In the genomic region with DNA sequence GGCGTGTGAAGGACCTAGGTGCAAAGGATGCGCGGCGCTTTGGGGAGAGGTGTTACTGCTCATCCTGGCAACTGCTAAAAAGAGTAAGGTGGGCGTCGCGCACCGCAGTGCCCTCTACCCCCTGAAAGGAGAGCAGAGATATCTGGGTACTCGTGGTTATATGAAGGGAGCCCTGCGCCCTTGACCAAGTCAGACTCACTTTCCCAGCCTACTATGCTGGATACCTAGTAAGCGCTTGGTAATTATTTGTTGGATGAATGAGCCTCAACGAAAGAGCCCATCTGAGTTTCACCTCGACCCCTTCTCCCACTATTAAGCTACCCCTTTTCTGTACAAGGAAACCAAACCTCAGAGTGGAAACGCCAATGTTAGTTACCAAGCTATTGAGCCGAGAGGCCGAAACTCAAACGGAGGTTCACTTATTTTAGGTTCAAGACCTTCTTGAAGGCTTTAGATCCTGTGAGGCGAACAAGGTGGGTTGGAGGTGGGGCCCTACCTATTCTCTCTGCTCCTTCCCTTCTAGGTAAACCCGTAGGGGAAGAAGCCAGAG, we compare ENCODE assay signal across 28 cellular contexts. TPM values are rescaled to one million over a fixed set of nuclear protein-coding genes. Genes with fewer than 3 reads are reported as not detected.
DNase-seq lines count a peak whose midpoint lies in the region; ATAC-seq, FAIRE-seq and TF ChIP-seq lines count a peak whose summit lies in the region.
"Had no signal": no experiment of that assay in that cellular context is flagged by ENCODE, and none has a peak within 500 bp of the region (broad histone marks: within the 10 kb centered on the region; RNA-seq: fewer than 3 reads in every experiment).

No MANE protein-coding gene starts in this region.

- intact Hi-C loops in natural killer cell (cut with micrococcal nuclease) (no loop called here), body of pancreas (cut with DNase I) (no loop called here)

- no peak overlapping the region for H3K9ac ChIP-seq in iPS-20b (ENCODE audit: low read depth, low read length)

- no peaks in the 10 kb centered on the region for H3K9me3 Mint-ChIP-seq in natural killer cell treated with Interleukin-12 subunit alpha and Interleukin-12 subunit beta and Interleukin-15 and Interleukin-18, amount 100 ng/mL, for 72 hours
- no peaks in the 10 kb centered on the region for H3K9me3 Mint-ChIP-seq in natural killer cell
- H3K9me3 Mint-ChIP-seq: stimulated activated effector memory CD8-positive, alpha-beta T cell treated with anti-CD3 and anti-CD28 coated beads, Interleukin-12 subunit alpha, Interleukin-12 subunit beta, amount 100 ng/mL, for 72 hours; T-helper 1 cell treated with Interleukin-12 subunit alpha and Interleukin-12 subunit beta and Interleukin-4 antibody, amounts not matched to agents 30 μg/mL and 1 μg/mL, for 36 hours had no signal

- DNase-seq in natural killer cell treated with Interleukin-12 subunit alpha and Interleukin-12 subunit beta and Interleukin-15 and Interleukin-18, amount 100 ng/mL, for 72 hours (ENCODE audit: low spot score) = peak; percentile 10
- DNase-seq in natural killer cell (no peak), bronchial epithelial cell (ENCODE audit: low read depth) (no peak), D721Med (ENCODE audit: insufficient read length, low spot score) (no peak), DMS79 treated with DMSO at 0.1 percent for 48 hours (lab: John Stamatoyannopoulos, UW) (no peak), body of pancreas (no peak)
- DNase-seq in activated CD8-positive, alpha-beta memory T cell treated with anti-CD3 and anti-CD28 coated beads for 24 hours = no peak
- DNase-seq: activated CD4-positive, alpha-beta T cell treated with anti-CD3 and anti-CD28 coated beads for 4 hours; activated naive CD4-positive, alpha-beta T cell treated with Interleukin-2 at 50 U/mL for 16 hours; activated T-cell treated with anti-CD3 and anti-CD28 coated beads, Interleukin-2, amount 50 U/mL, for 48 hours; C1 segment of cervical spinal cord; Caco-2; NCI-H1092; NCI-H187; NCI-H526; ovary; spleen; stimulated activated CD4-positive, alpha-beta T cell treated with anti-CD3 and anti-CD28 coated beads, Interleukin-2, amount 100 ng/mL, for 48 hours; substantia nigra had no signal

- H3K9me3 ChIP-seq in iPS-20b (ENCODE audit: insufficient read depth, low read depth, low read length) (peaks cover 8% of the 10 kb centered on the region; the same call in 1 of the 2 replicates), body of pancreas (no peaks in the 10 kb centered on the region)
- H3K9me3 ChIP-seq: Caco-2, gastroesophageal sphincter, SJSA1, spleen had no signal

- H3K27me3 Mint-ChIP-seq in natural killer cell treated with Interleukin-12 subunit alpha and Interleukin-12 subunit beta and Interleukin-15 and Interleukin-18, amount 100 ng/mL, for 72 hours = peaks cover 57 to 66% of the 10 kb centered on the region in 2 donors
- H3K27me3 Mint-ChIP-seq in natural killer cell (ENCODE audit: low read depth in 2 of 2) = peaks cover 72 to 84% of the 10 kb centered on the region in 2 donors

- H3K27ac ChIP-seq in iPS-20b (ENCODE audit: low read length) = no peak overlapping the region
- H3K27ac ChIP-seq in body of pancreas = no peak overlapping the region
- H3K27ac ChIP-seq: gastroesophageal sphincter, ovary, SJSA1, spleen had no signal

- no peaks in the 10 kb centered on the region for H3K36me3 Mint-ChIP-seq in natural killer cell treated with Interleukin-12 subunit alpha and Interleukin-12 subunit beta and Interleukin-15 and Interleukin-18, amount 100 ng/mL, for 72 hours
- H3K36me3 Mint-ChIP-seq in natural killer cell = no peaks in the 10 kb centered on the region
- H3K36me3 Mint-ChIP-seq: stimulated activated effector memory CD8-positive, alpha-beta T cell treated with anti-CD3 and anti-CD28 coated beads, Interleukin-12 subunit alpha, Interleukin-12 subunit beta, amount 100 ng/mL, for 72 hours had no signal

- peaks cover 16 to 17% of the 10 kb centered on the region in 2 donors for H3K4me1 Mint-ChIP-seq in natural killer cell treated with Interleukin-12 subunit alpha and Interleukin-12 subunit beta and Interleukin-15 and Interleukin-18, amount 100 ng/mL, for 72 hours (ENCODE audit: low read depth in 2 of 2)
- H3K4me1 Mint-ChIP-seq in natural killer cell = peaks cover 18 to 25% of the 10 kb centered on the region in 2 donors

- H3K36me3 ChIP-seq in bronchial epithelial cell (ENCODE audit: control insufficient read depth, insufficient read depth, low read length) (no peaks in the 10 kb centered on the region), iPS-20b (ENCODE audit: insufficient read depth, low read depth, low read length) (no peaks in the 10 kb centered on the region), body of pancreas (replicated peaks in 1 of 2; ENCODE audit: insufficient read depth in 1 of 2, low read depth in 2 of 2) (no peaks in the 10 kb centered on the region)
- H3K36me3 ChIP-seq: gastroesophageal sphincter, ovary, spleen had no signal

- no peak for TF ChIP-seq POLR2A in body of pancreas (IDR thresholded peaks at IDR 0.05)

- TF ChIP-seq CTCF in natural killer cell (IDR thresholded peaks at IDR 0.05) (no peak), bronchial epithelial cell (IDR thresholded peaks at IDR 0.05; ENCODE audit: insufficient read depth, low read length, severe bottlenecking) (no peak), D721Med (IDR thresholded peaks at IDR 0.05; ENCODE audit: insufficient read depth, missing control alignments) (no peak), body of pancreas (IDR thresholded peaks at IDR 0.05) (no peak)

- H3K4me3 ChIP-seq in bronchial epithelial cell (ENCODE audit: low read depth, low read length) = no peak overlapping the region
- peak overlapping the region; percentile 57; the same call in 1 of the 2 replicates for H3K4me3 ChIP-seq in iPS-20b (ENCODE audit: low read length)
- H3K4me3 ChIP-seq in body of pancreas = no peak overlapping the region
- H3K4me3 ChIP-seq: ovary, SJSA1 had no signal

- peak; percentile 32 for FAIRE-seq in bronchial epithelial cell (lab: Jason Lieb, UNC)
- no peak for FAIRE-seq in D721Med (lab: Jason Lieb, UNC)
- FAIRE-seq: colon, GM12892, RCC 7860 had no signal

- no peak overlapping the region for H3K4me3 Mint-ChIP-seq in natural killer cell treated with Interleukin-12 subunit alpha and Interleukin-12 subunit beta and Interleukin-15 and Interleukin-18, amount 100 ng/mL, for 72 hours
- no peak overlapping the region for H3K4me3 Mint-ChIP-seq in natural killer cell
- H3K4me3 Mint-ChIP-seq: T-helper 1 cell treated with Interleukin-12 subunit alpha and Interleukin-12 subunit beta and Interleukin-4 antibody, amounts not matched to agents 30 μg/mL and 1 μg/mL, for 36 hours had no signal

- WGBS in body of pancreas, 2 donors = 27 to 29% methylated on average over 19 of the region's 19 CpGs

- ATAC-seq in natural killer cell treated with Interleukin-12 subunit alpha and Interleukin-12 subunit beta and Interleukin-15 and Interleukin-18, amount 100 ng/mL, for 72 hours = no peak
- ATAC-seq in natural killer cell (no peak), body of pancreas (no peak)
- ATAC-seq: gastroesophageal sphincter; stimulated activated effector memory CD8-positive, alpha-beta T cell treated with anti-CD3 and anti-CD28 coated beads, Interleukin-12 subunit alpha, Interleukin-12 subunit beta, amount 100 ng/mL, for 72 hours had no signal

- H3K27ac Mint-ChIP-seq in natural killer cell treated with Interleukin-12 subunit alpha and Interleukin-12 subunit beta and Interleukin-15 and Interleukin-18, amount 100 ng/mL, for 72 hours = no peak overlapping the region
- no peak overlapping the region for H3K27ac Mint-ChIP-seq in natural killer cell
- H3K27ac Mint-ChIP-seq: stimulated activated effector memory CD8-positive, alpha-beta T cell treated with anti-CD3 and anti-CD28 coated beads, Interleukin-12 subunit alpha, Interleukin-12 subunit beta, amount 100 ng/mL, for 72 hours; T-helper 1 cell treated with Interleukin-12 subunit alpha and Interleukin-12 subunit beta and Interleukin-4 antibody, amounts not matched to agents 30 μg/mL and 1 μg/mL, for 36 hours had no signal

- peaks cover 66% of the 10 kb centered on the region for H3K27me3 ChIP-seq in bronchial epithelial cell (ENCODE audit: control insufficient read depth, insufficient read depth, low read length)
- peaks cover 100% of the 10 kb centered on the region for H3K27me3 ChIP-seq in iPS-20b (ENCODE audit: insufficient read depth, low read length)
- H3K27me3 ChIP-seq in body of pancreas = peaks cover 0 to 38% of the 10 kb centered on the region in 2 donors
- H3K27me3 ChIP-seq: ovary, SJSA1 had no signal

- H3K4me1 ChIP-seq in iPS-20b (ENCODE audit: insufficient read depth, low read length) = peaks cover 8% of the 10 kb centered on the region; the same call in 1 of the 2 replicates
- H3K4me1 ChIP-seq in body of pancreas = peaks cover 24% of the 10 kb centered on the region
- H3K4me1 ChIP-seq: Caco-2, SJSA1 had no signal

RNA-seq across cellular contexts. Expression of gene LHX6, which starts 8.0 kb away (rescaled TPM):
- not detected for total RNA-seq in natural killer cell treated with Interleukin-12 subunit alpha and Interleukin-12 subunit beta and Interleukin-15 and Interleukin-18, amount 100 ng/mL, for 72 hours
- not detected for total RNA-seq in natural killer cell
- 0.13 and 0.26 TPM in 2 replicates for total RNA-seq in bronchial epithelial cell
- 1 to 10 TPM in 1 of 2 donors, not detected in 1; 2.9 TPM for total RNA-seq in body of pancreas
- total RNA-seq: LHCN-M2 had no signal

RNA-seq across cellular contexts. Expression of gene RBM18, which starts 43.9 kb away (rescaled TPM):
- 10 to 100 TPM; 29.0 to 34.4 TPM for total RNA-seq in natural killer cell treated with Interleukin-12 subunit alpha and Interleukin-12 subunit beta and Interleukin-15 and Interleukin-18, amount 100 ng/mL, for 72 hours
- total RNA-seq in natural killer cell (10 to 100 TPM; 24.9 to 30.9 (median 29.7) TPM), bronchial epithelial cell (8.4 and 9.5 TPM in 2 replicates), body of pancreas (1 to 10 TPM; 4.6 to 5.4 TPM)

RNA-seq across cellular contexts. Expression of gene MRRF, which starts 43.9 kb away (rescaled TPM):
- 10 to 100 TPM; 41.7 to 60.9 TPM for total RNA-seq in natural killer cell treated with Interleukin-12 subunit alpha and Interleukin-12 subunit beta and Interleukin-15 and Interleukin-18, amount 100 ng/mL, for 72 hours
- total RNA-seq in natural killer cell = 10 to 100 TPM; 17.7 to 29.9 (median 21.3) TPM
- total RNA-seq in bronchial epithelial cell = 30.7 and 52.7 TPM in 2 replicates
- 10 to 100 TPM; 11.9 to 13.5 TPM for total RNA-seq in body of pancreas
